24 cellular contexts compared by ENCODE assay signal in the genomic region with DNA sequence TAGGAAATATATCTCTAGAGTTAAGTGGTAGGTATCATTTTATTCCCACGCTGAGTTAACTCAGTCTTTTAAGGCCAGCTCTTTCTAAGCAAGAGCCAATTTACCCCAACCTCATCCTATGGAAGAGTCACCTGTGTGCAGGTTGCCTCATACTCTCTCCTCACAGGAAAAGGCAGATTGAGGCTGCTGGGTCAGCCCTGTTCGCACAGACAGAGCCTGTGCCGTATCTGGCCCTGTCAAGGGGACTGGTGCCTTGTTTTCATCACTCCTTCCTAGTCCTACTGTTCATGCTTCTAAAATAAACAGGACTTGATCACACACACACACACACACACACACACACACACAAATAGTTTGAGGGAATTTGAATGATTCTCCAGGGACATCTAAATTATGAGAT.
"Had no signal": no experiment of that assay in that cellular context is flagged by ENCODE, and none has a peak within 500 bp of the region (broad histone marks: within the 10 kb centered on the region; RNA-seq: fewer than 3 reads in every experiment).

No MANE protein-coding gene starts in this region.

- H3K4me2 ChIP-seq: KMS-11 had no signal

- H3K27me3 Mint-ChIP-seq: IgD-negative memory B cell had no signal

- H3K9ac ChIP-seq: KMS-11 had no signal

- H3K4me1 Mint-ChIP-seq: IgD-negative memory B cell had no signal

- H3K36me3 Mint-ChIP-seq: IgD-negative memory B cell had no signal

- H3K4me3 ChIP-seq: K562 had no signal

- ATAC-seq: K562, Panc1, PC-3, SK-N-SH treated with all-trans-retinoic acid at 6 μM for 48 hours had no signal

- H3K4me3 Mint-ChIP-seq: IgD-negative memory B cell had no signal

- DNase-seq: Kasumi-1, MM.1S, MV-4-11, NCI-H1048, NCI-H1105, NCI-H1417, NCI-H1436 treated with DMSO at 0.1 percent for 48 hours, NCI-H1694, NCI-H187 treated with DMSO at 0.1 percent for 48 hours, NCI-H2029 treated with DMSO at 0.1 percent for 48 hours, NCI-H2107, NCI-H2227 treated with DMSO at 0.1 percent for 48 hours, NCI-H524, NCI-H526 treated with DMSO at 0.1 percent for 48 hours, NCI-H774, PC-3, SHP77 had no signal

- H3K27ac ChIP-seq: HL-60, KMS-11, RWPE1 had no signal

- H3K27ac Mint-ChIP-seq: IgD-negative memory B cell had no signal
